ENCODE assay signal across 10 cellular contexts in genomic region chr12:108307006-108307405, GRCh38. TPM values are rescaled to one million over a fixed set of nuclear protein-coding genes. Genes with fewer than 3 reads are reported as not detected.
DNase-seq lines count a peak whose midpoint lies in the region; ATAC-seq and TF ChIP-seq lines count a peak whose summit lies in the region.
"Had no signal": no experiment of that assay in that cellular context is flagged by ENCODE, and none has a peak within 500 bp of the region (broad histone marks: within the 10 kb centered on the region; RNA-seq: fewer than 3 reads in every experiment).

No MANE protein-coding gene starts in this region.

- TF ChIP-seq CTCF in osteocyte (IDR thresholded peaks at IDR 0.05), result no peak

- peaks cover 32 to 53% of the 10 kb centered on the region in 2 donors for H3K4me1 Mint-ChIP-seq in effector memory CD8-positive, alpha-beta T cell (ENCODE audit: low read depth in 2 of 2)
- peaks cover 90% of the 10 kb centered on the region for H3K4me1 Mint-ChIP-seq in osteocyte (ENCODE audit: unreplicated experiment)

- peak overlapping the region; percentile 72 to 95 for H3K27ac Mint-ChIP-seq in effector memory CD8-positive, alpha-beta T cell
- H3K27ac Mint-ChIP-seq in osteocyte (ENCODE audit: unreplicated experiment), result peak overlapping the region; percentile 100
- H3K27ac Mint-ChIP-seq: nephron progenitor cell had no signal

- no peaks in the 10 kb centered on the region for H3K36me3 ChIP-seq in MG63

- no peaks in the 10 kb centered on the region for H3K9me3 Mint-ChIP-seq in effector memory CD8-positive, alpha-beta T cell
- no peaks in the 10 kb centered on the region for H3K9me3 Mint-ChIP-seq in osteocyte (ENCODE audit: unreplicated experiment)
- H3K9me3 Mint-ChIP-seq: nephron progenitor cell had no signal

- peaks cover 0 to 50% of the 10 kb centered on the region in 2 donors for H3K27me3 Mint-ChIP-seq in effector memory CD8-positive, alpha-beta T cell
- H3K27me3 Mint-ChIP-seq in osteocyte (ENCODE audit: unreplicated experiment), result no peaks in the 10 kb centered on the region

- ATAC-seq in effector memory CD8-positive, alpha-beta T cell (replicated peaks), result peak; percentile 54
- ATAC-seq in HG02759 (IDR thresholded peaks at IDR 0.05; ENCODE audit: unreplicated experiment), result no peak
- ATAC-seq in GM19035 (IDR thresholded peaks at IDR 0.05; ENCODE audit: unreplicated experiment), result no peak

- peak overlapping the region; percentile 6; the same call in 1 of the 2 replicates for H3K4me3 ChIP-seq in MG63

- peaks cover 9% of the 10 kb centered on the region for H3K36me3 Mint-ChIP-seq in effector memory CD8-positive, alpha-beta T cell (ENCODE audit: insufficient read depth)
- no peaks in the 10 kb centered on the region for H3K36me3 Mint-ChIP-seq in osteocyte (ENCODE audit: unreplicated experiment)

- peak overlapping the region; percentile 56 to 79 for H3K4me3 Mint-ChIP-seq in effector memory CD8-positive, alpha-beta T cell
- H3K4me3 Mint-ChIP-seq in osteocyte (ENCODE audit: unreplicated experiment), result peak overlapping the region; percentile 34
- H3K4me3 Mint-ChIP-seq: nephron progenitor cell had no signal

- DNase-seq in Daoy (ENCODE audit: low read depth) (peak; percentile 93), MG63 (peak; percentile 99), osteocyte (ENCODE audit: extremely low spot score, unreplicated experiment) (peak; percentile 89), mucosa of gallbladder (ENCODE audit: low spot score) (no peak), COLO668 (lab: John Stamatoyannopoulos, UW; ENCODE audit: unreplicated experiment) (no peak)
- DNase-seq in effector memory CD8-positive, alpha-beta T cell, result no peak
- DNase-seq: cerebellar nuclear complex, nephron progenitor cell had no signal

- no peaks in the 10 kb centered on the region for H3K9me3 ChIP-seq in MG63

- no peaks in the 10 kb centered on the region for H3K27me3 ChIP-seq in MG63

RNA-seq across cellular contexts. Expression of gene CMKLR1, which starts 32.1 kb away (rescaled TPM):
- total RNA-seq in Daoy (2014; rRNA removed; shearing (Covaris generic)), result 0.51 and 0.89 TPM in 2 replicates
- 1.3 and 1.5 TPM in 2 replicates for total RNA-seq in MG63 (2014; rRNA removed; shearing (Covaris generic); ENCODE audit: low replicate concordance)
- total RNA-seq in osteocyte (47.5 and 48.5 TPM in 2 replicates), mucosa of gallbladder (8.4 TPM)

Comparison
In these comparisons a context has a peak if more than half of its experiments do, and no peak if none do; other contexts are left out.
1. DNase-seq: peak in Daoy (single experiment), MG63 (single experiment) and osteocyte (single experiment); none in effector memory CD8-positive, alpha-beta T cell (0 of 3), mucosa of gallbladder (single experiment) and COLO668 (single experiment).